15 cellular contexts compared by ENCODE assay signal in genomic region chr10:14748471-14748870, GRCh38. TPM values are rescaled to one million over a fixed set of nuclear protein-coding genes. Genes with fewer than 3 reads are reported as not detected.
DNase-seq lines count a peak whose midpoint lies in the region; ATAC-seq and TF ChIP-seq lines count a peak whose summit lies in the region.
"Had no signal": no experiment of that assay in that cellular context is flagged by ENCODE, and none has a peak within 500 bp of the region (broad histone marks: within the 10 kb centered on the region; RNA-seq: fewer than 3 reads in every experiment).

No MANE protein-coding gene starts in this region.

- H3K27me3 ChIP-seq in esophagus squamous epithelium = no peaks in the 10 kb centered on the region
- H3K27me3 ChIP-seq in tibial artery = no peaks in the 10 kb centered on the region

- H3K9me3 ChIP-seq in esophagus squamous epithelium (no peaks in the 10 kb centered on the region), tibial artery (no peaks in the 10 kb centered on the region)

- no peak overlapping the region for H3K4me3 ChIP-seq in esophagus squamous epithelium
- H3K4me3 ChIP-seq in tibial artery = no peak overlapping the region

- peaks cover 57 to 78% (median 65%) of the 10 kb centered on the region in 3 donors for H3K4me1 Mint-ChIP-seq in IgD-negative memory B cell

- intact Hi-C loops in esophagus squamous epithelium (cut with DNase I) = no loop called here
- intact Hi-C loops in tibial artery (cut with DNase I; ENCODE audit: low total_unique reads) = no loop called here

- TF ChIP-seq CTCF in esophagus squamous epithelium (IDR thresholded peaks at IDR 0.05) (no peak), tibial artery (IDR thresholded peaks at IDR 0.05) (no peak)

- DNase-seq in esophagus squamous epithelium (lab: John Stamatoyannopoulos, UW) (no peak), mucosa of gallbladder (ENCODE audit: low spot score) (peak; percentile 41), tibial artery (peak in 1 of 2 donors; percentile 30), NCI-H774 (lab: John Stamatoyannopoulos, UW) (no peak)
- no peak for DNase-seq in activated CD4-positive, alpha-beta T cell treated with anti-CD3 and anti-CD28 coated beads for 4 hours
- DNase-seq: activated CD4-positive, alpha-beta T cell treated with anti-CD3 and anti-CD28 coated beads for 1 hour; activated naive CD8-positive, alpha-beta T cell treated with anti-CD3 and anti-CD28 coated beads, Interleukin-2, amount 10 ng/mL, durations not matched to agents 7 days and 5 days; EL; mammary epithelial cell; NCI-H1092; SW 1271 had no signal

- H3K27ac Mint-ChIP-seq in IgD-negative memory B cell = peak overlapping the region in 2 of 3 donors; percentile 89 to 98
- H3K27ac Mint-ChIP-seq: activated naive CD8-positive, alpha-beta T cell treated with anti-CD3 and anti-CD28 coated beads, Interleukin-2, amount 10 ng/mL, durations not matched to agents 7 days and 5 days had no signal

- H3K36me3 Mint-ChIP-seq in IgD-negative memory B cell = peaks cover 4% of the 10 kb centered on the region
- H3K36me3 Mint-ChIP-seq: CD14-positive monocyte had no signal

- 44 to 57% methylated on average over 3 of the region's 4 CpGs for WGBS in esophagus squamous epithelium, 2 donors

- no peaks in the 10 kb centered on the region for H3K9me3 Mint-ChIP-seq in IgD-negative memory B cell

- H3K36me3 ChIP-seq in esophagus squamous epithelium = no peaks in the 10 kb centered on the region
- no peaks in the 10 kb centered on the region for H3K36me3 ChIP-seq in tibial artery

- H3K4me1 ChIP-seq in esophagus squamous epithelium = peaks cover 13 to 41% (median 20%) of the 10 kb centered on the region in 3 donors
- peaks cover 8 to 37% (median 36%) of the 10 kb centered on the region in 4 donors for H3K4me1 ChIP-seq in tibial artery

- peaks cover 3% of the 10 kb centered on the region for H3K27me3 Mint-ChIP-seq in IgD-negative memory B cell

- H3K27ac ChIP-seq in esophagus squamous epithelium = peak overlapping the region in 3 of 4 donors; percentile 32 to 78 (median 63)
- peak overlapping the region; percentile 72 to 76 for H3K27ac ChIP-seq in tibial artery
- H3K27ac ChIP-seq: epithelial cell of prostate had no signal

- TF ChIP-seq POLR2A in esophagus squamous epithelium (IDR thresholded peaks at IDR 0.05) = no peak

- no peak for ATAC-seq in GM18519 (IDR thresholded peaks at IDR 0.05; ENCODE audit: low FRiP score, unreplicated experiment)

- H3K4me3 Mint-ChIP-seq in IgD-negative memory B cell = peak overlapping the region in 1 of 4 donors; percentile 87
- H3K4me3 Mint-ChIP-seq: activated naive CD8-positive, alpha-beta T cell treated with anti-CD3 and anti-CD28 coated beads, Interleukin-2, amount 10 ng/mL, durations not matched to agents 7 days and 5 days had no signal

RNA-seq across cellular contexts. Expression of gene FAM107B, which starts 26.2 kb away (rescaled TPM):
- polyA plus RNA-seq in IgD-negative memory B cell = 113 TPM
- 10 to 100 TPM in 3 of 4 donors, 1 to 10 TPM in 1; 6.7 to 17.0 (median 12.9) TPM for total RNA-seq in esophagus squamous epithelium
- total RNA-seq in mucosa of gallbladder = 145 TPM
